11 cellular contexts compared by ENCODE assay signal in the genomic region with DNA sequence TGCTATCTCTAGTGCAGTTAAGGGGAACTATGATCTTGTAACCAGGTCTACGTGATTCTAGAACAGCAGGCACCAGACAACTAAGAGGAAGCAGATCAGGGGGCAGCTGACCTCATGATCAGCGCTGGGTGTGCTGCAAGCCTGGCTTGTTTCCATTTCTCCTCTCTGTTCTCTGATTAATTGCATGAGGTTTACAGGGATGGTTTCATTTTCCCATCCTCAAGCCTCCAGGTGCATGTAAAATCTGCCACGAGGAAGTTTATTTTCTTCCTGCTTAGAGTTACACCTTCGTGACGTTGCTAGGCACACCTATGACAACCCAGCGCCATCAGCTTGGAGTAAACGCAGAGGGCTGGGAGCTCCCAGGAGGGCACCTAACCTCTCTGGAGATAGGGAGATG. TPM values are rescaled to one million over a fixed set of nuclear protein-coding genes. Genes with fewer than 3 reads are reported as not detected.
DNase-seq lines count a peak whose midpoint lies in the region; ATAC-seq and TF ChIP-seq lines count a peak whose summit lies in the region.
"Had no signal": no experiment of that assay in that cellular context is flagged by ENCODE, and none has a peak within 500 bp of the region (broad histone marks: within the 10 kb centered on the region; RNA-seq: fewer than 3 reads in every experiment).

No MANE protein-coding gene starts in this region.

- peaks cover 0 to 2% of the 10 kb centered on the region in 2 donors for H3K27me3 Mint-ChIP-seq in CD4-positive, alpha-beta memory T cell
- H3K27me3 Mint-ChIP-seq in central memory CD8-positive, alpha-beta T cell = peaks cover 17% of the 10 kb centered on the region
- peaks cover 6% of the 10 kb centered on the region for H3K27me3 Mint-ChIP-seq in neural progenitor cell (ENCODE audit: insufficient read depth, low read depth)
- peaks cover 2% of the 10 kb centered on the region for H3K27me3 Mint-ChIP-seq in activated naive CD8-positive, alpha-beta T cell treated with anti-CD3 and anti-CD28 coated beads, Interleukin-2, amount 50 U/mL, for 24 hours

- H3K36me3 Mint-ChIP-seq in CD4-positive, alpha-beta memory T cell = no peaks in the 10 kb centered on the region
- peaks cover 3% of the 10 kb centered on the region for H3K36me3 Mint-ChIP-seq in central memory CD8-positive, alpha-beta T cell (ENCODE audit: insufficient read depth)
- H3K36me3 Mint-ChIP-seq in neural progenitor cell = no peaks in the 10 kb centered on the region
- no peaks in the 10 kb centered on the region for H3K36me3 Mint-ChIP-seq in activated naive CD8-positive, alpha-beta T cell treated with anti-CD3 and anti-CD28 coated beads, Interleukin-2, amount 50 U/mL, for 24 hours (ENCODE audit: low read depth)

- no peak overlapping the region for H3K4me3 ChIP-seq in CD4-positive, alpha-beta memory T cell (ENCODE audit: low read length in 2 of 2)
- no peak overlapping the region for H3K4me3 ChIP-seq in neural progenitor cell
- no peak overlapping the region for H3K4me3 ChIP-seq in vagina

- no peaks in the 10 kb centered on the region for H3K9me3 Mint-ChIP-seq in CD4-positive, alpha-beta memory T cell
- H3K9me3 Mint-ChIP-seq in central memory CD8-positive, alpha-beta T cell = no peaks in the 10 kb centered on the region
- H3K9me3 Mint-ChIP-seq in neural progenitor cell = no peaks in the 10 kb centered on the region
- H3K9me3 Mint-ChIP-seq in activated naive CD8-positive, alpha-beta T cell treated with anti-CD3 and anti-CD28 coated beads, Interleukin-2, amount 50 U/mL, for 24 hours = no peaks in the 10 kb centered on the region

- no peak overlapping the region for H3K9ac ChIP-seq in neural progenitor cell

- no peaks in the 10 kb centered on the region for H3F3A ChIP-seq in neural progenitor cell (ENCODE audit: low read depth)

- peak; percentile 64 for ATAC-seq in central memory CD8-positive, alpha-beta T cell (replicated peaks; ENCODE audit: extremely low read depth, poor library complexity, severe bottlenecking)
- ATAC-seq in HG03378 (IDR thresholded peaks at IDR 0.05; ENCODE audit: unreplicated experiment) = no peak
- no peak for ATAC-seq in activated naive CD8-positive, alpha-beta T cell treated with anti-CD3 and anti-CD28 coated beads, Interleukin-2, amount 50 U/mL, for 24 hours

- H4K20me1 ChIP-seq in neural progenitor cell (ENCODE audit: low read depth) = no peaks in the 10 kb centered on the region

- H3K36me3 ChIP-seq in CD4-positive, alpha-beta memory T cell (ENCODE audit: insufficient read depth, low read length) = no peaks in the 10 kb centered on the region
- H3K36me3 ChIP-seq in neural progenitor cell (no peaks in the 10 kb centered on the region), vagina (no peaks in the 10 kb centered on the region)
- H3K36me3 ChIP-seq: WERI-Rb-1 had no signal

- CTCF ChIA-PET in CD4-positive, alpha-beta memory T cell (lab: Charles Lee; ENCODE audit: partially characterized antibody) = interaction anchor here (0.9 kb wide), 1 partner anchor 8 kb away, joined by 4 read pairs; no protein-coding TSS in a partner anchor

- H3K4me1 Mint-ChIP-seq in CD4-positive, alpha-beta memory T cell = peaks cover 5 to 15% (median 10%) of the 10 kb centered on the region in 4 donors
- peaks cover 5% of the 10 kb centered on the region for H3K4me1 Mint-ChIP-seq in central memory CD8-positive, alpha-beta T cell
- peaks cover 11% of the 10 kb centered on the region for H3K4me1 Mint-ChIP-seq in neural progenitor cell
- H3K4me1 Mint-ChIP-seq in activated naive CD8-positive, alpha-beta T cell treated with anti-CD3 and anti-CD28 coated beads, Interleukin-2, amount 50 U/mL, for 24 hours = no peaks in the 10 kb centered on the region

- H2AFZ ChIP-seq in neural progenitor cell (replicated peaks) = peak overlapping the region; percentile 3

- DNase-seq in CD4-positive, alpha-beta memory T cell = no peak
- DNase-seq in NCI-H2107 (lab: John Stamatoyannopoulos, UW) = peak; percentile 72
- DNase-seq in central memory CD8-positive, alpha-beta T cell (ENCODE audit: low spot score in 2 of 2) = no peak
- no peak for DNase-seq in neural progenitor cell (ENCODE audit: low spot score)
- DNase-seq in vagina (ENCODE audit: extremely low spot score in 2 of 2) = no peak
- DNase-seq in activated naive CD8-positive, alpha-beta T cell treated with anti-CD3 and anti-CD28 coated beads, Interleukin-2, amount 50 U/mL, for 24 hours = no peak
- DNase-seq in hepatic stellate cell (ENCODE audit: low spot score) = no peak
- DNase-seq: midbrain, NCI-H187 treated with DMSO at 0.1 percent for 48 hours, WERI-Rb-1 had no signal

- no peaks in the 10 kb centered on the region for H3K79me2 ChIP-seq in neural progenitor cell (ENCODE audit: low read depth)

- H3K27me3 ChIP-seq in CD4-positive, alpha-beta memory T cell (ENCODE audit: insufficient read depth, low read length) = no peaks in the 10 kb centered on the region
- no peaks in the 10 kb centered on the region for H3K27me3 ChIP-seq in neural progenitor cell
- H3K27me3 ChIP-seq in vagina = no peaks in the 10 kb centered on the region

- TF ChIP-seq POLR2A in vagina (IDR thresholded peaks at IDR 0.05) = no peak

- no peak overlapping the region for H3K27ac ChIP-seq in CD4-positive, alpha-beta memory T cell (ENCODE audit: low read depth, low read length)
- no peak overlapping the region for H3K27ac ChIP-seq in neural progenitor cell
- H3K27ac ChIP-seq in vagina = no peak overlapping the region
- H3K27ac ChIP-seq: WERI-Rb-1 had no signal

- H3K4me1 ChIP-seq in CD4-positive, alpha-beta memory T cell (ENCODE audit: insufficient read depth, low read length) = no peaks in the 10 kb centered on the region
- H3K4me1 ChIP-seq in neural progenitor cell (no peaks in the 10 kb centered on the region), vagina (peaks cover 11% of the 10 kb centered on the region)

- no peaks in the 10 kb centered on the region for H3K9me3 ChIP-seq in CD4-positive, alpha-beta memory T cell (ENCODE audit: control insufficient read depth in 1 of 2, low read length in 2 of 2)
- H3K9me3 ChIP-seq in neural progenitor cell (ENCODE audit: low read depth) (no peaks in the 10 kb centered on the region), vagina (no peaks in the 10 kb centered on the region)

- no peak for TF ChIP-seq CTCF in neural progenitor cell (IDR thresholded peaks at IDR 0.05)
- no peak for TF ChIP-seq CTCF in vagina (IDR thresholded peaks at IDR 0.05)

- no peak overlapping the region for H3K4me3 Mint-ChIP-seq in CD4-positive, alpha-beta memory T cell
- H3K4me3 Mint-ChIP-seq in central memory CD8-positive, alpha-beta T cell = no peak overlapping the region
- no peak overlapping the region for H3K4me3 Mint-ChIP-seq in neural progenitor cell
- no peak overlapping the region for H3K4me3 Mint-ChIP-seq in activated naive CD8-positive, alpha-beta T cell treated with anti-CD3 and anti-CD28 coated beads, Interleukin-2, amount 50 U/mL, for 24 hours

- intact Hi-C loops in CD4-positive, alpha-beta memory T cell (cut with micrococcal nuclease) = no loop called here
- intact Hi-C loops in vagina (cut with DNase I) = no loop called here

- no peak overlapping the region for H3K4me2 ChIP-seq in neural progenitor cell

- POLR2A ChIA-PET in CD4-positive, alpha-beta memory T cell (lab: Charles Lee; ENCODE audit: partially characterized antibody) = interaction anchor here (1.3 to 1.9 kb wide), 2 partner anchors 9 to 52 kb away, joined by 3 to 14 read pairs; no protein-coding TSS in a partner anchor

- peak overlapping the region in 4 of 7 donors; percentile 9 to 70 (median 32) for H3K27ac Mint-ChIP-seq in CD4-positive, alpha-beta memory T cell
- H3K27ac Mint-ChIP-seq in central memory CD8-positive, alpha-beta T cell (ENCODE audit: low read depth) = no peak overlapping the region
- H3K27ac Mint-ChIP-seq in neural progenitor cell = no peak overlapping the region
- H3K27ac Mint-ChIP-seq in activated naive CD8-positive, alpha-beta T cell treated with anti-CD3 and anti-CD28 coated beads, Interleukin-2, amount 50 U/mL, for 24 hours = no peak overlapping the region

RNA-seq across cellular contexts. Expression of a gene that starts 4.3 kb away (rescaled TPM):
- not detected for total RNA-seq in CD4-positive, alpha-beta memory T cell
- polyA plus RNA-seq in CD4-positive, alpha-beta memory T cell = not detected
- 0.03 TPM in 1 of 2 replicates, not detected in the other for total RNA-seq in neural progenitor cell (ENCODE audit: low replicate concordance)
- 62.1 TPM for total RNA-seq in vagina

RNA-seq across cellular contexts. Expression of a gene that starts 10.6 kb away (rescaled TPM):
- 10 to 100 TPM; 67.5 to 70.0 TPM for total RNA-seq in CD4-positive, alpha-beta memory T cell
- 10 to 100 TPM; 53.8 to 86.9 TPM for polyA plus RNA-seq in CD4-positive, alpha-beta memory T cell
- total RNA-seq in neural progenitor cell (ENCODE audit: low replicate concordance) (5.3 and 16.4 TPM in 2 replicates), vagina (16.5 TPM)

RNA-seq across cellular contexts. Expression of a gene that starts 36.4 kb away (rescaled TPM):
- not detected for total RNA-seq in CD4-positive, alpha-beta memory T cell
- polyA plus RNA-seq in CD4-positive, alpha-beta memory T cell = not detected
- total RNA-seq in neural progenitor cell (ENCODE audit: low replicate concordance) (not detected in 2 replicates), vagina (not detected)

RNA-seq across cellular contexts. Expression of a gene that starts 48.6 kb away (rescaled TPM):
- 1 to 10 TPM; 9.1 to 9.9 TPM for total RNA-seq in CD4-positive, alpha-beta memory T cell
- polyA plus RNA-seq in CD4-positive, alpha-beta memory T cell = 1 to 10 TPM in 1 of 2 donors, under 1 TPM in 1; 0.12 to 3.5 TPM
- total RNA-seq in neural progenitor cell (ENCODE audit: low replicate concordance) = 0.15 TPM in 1 of 2 replicates, not detected in the other
- 2.5 TPM for total RNA-seq in vagina

RNA-seq across cellular contexts. Expression of a gene that starts 51.2 kb away (rescaled TPM):
- 10 to 100 TPM; 62.1 to 63.6 TPM for total RNA-seq in CD4-positive, alpha-beta memory T cell
- polyA plus RNA-seq in CD4-positive, alpha-beta memory T cell = 10 to 100 TPM; 16.8 to 33.7 TPM
- total RNA-seq in neural progenitor cell (ENCODE audit: low replicate concordance) (4.4 and 21.2 TPM in 2 replicates), vagina (22.8 TPM)

Comparison
In these comparisons a context has a peak if more than half of its experiments do, and no peak if none do; other contexts are left out.
1. H3K27ac Mint-ChIP-seq: peak in CD4-positive, alpha-beta memory T cell (4 of 7); none in central memory CD8-positive, alpha-beta T cell (single experiment), neural progenitor cell (single experiment) and activated naive CD8-positive, alpha-beta T cell treated with anti-CD3 and anti-CD28 coated beads, Interleukin-2, amount 50 U/mL, for 24 hours (single experiment).
2. RNA of a gene that starts 4.3 kb away (total RNA-seq): 62.1 TPM in vagina (single experiment); not detected in CD4-positive, alpha-beta memory T cell and 0.03 TPM in neural progenitor cell; every median in the first group is over 10 times any median in the second.